ENCODE assay signal across 9 cellular contexts in the genomic region with DNA sequence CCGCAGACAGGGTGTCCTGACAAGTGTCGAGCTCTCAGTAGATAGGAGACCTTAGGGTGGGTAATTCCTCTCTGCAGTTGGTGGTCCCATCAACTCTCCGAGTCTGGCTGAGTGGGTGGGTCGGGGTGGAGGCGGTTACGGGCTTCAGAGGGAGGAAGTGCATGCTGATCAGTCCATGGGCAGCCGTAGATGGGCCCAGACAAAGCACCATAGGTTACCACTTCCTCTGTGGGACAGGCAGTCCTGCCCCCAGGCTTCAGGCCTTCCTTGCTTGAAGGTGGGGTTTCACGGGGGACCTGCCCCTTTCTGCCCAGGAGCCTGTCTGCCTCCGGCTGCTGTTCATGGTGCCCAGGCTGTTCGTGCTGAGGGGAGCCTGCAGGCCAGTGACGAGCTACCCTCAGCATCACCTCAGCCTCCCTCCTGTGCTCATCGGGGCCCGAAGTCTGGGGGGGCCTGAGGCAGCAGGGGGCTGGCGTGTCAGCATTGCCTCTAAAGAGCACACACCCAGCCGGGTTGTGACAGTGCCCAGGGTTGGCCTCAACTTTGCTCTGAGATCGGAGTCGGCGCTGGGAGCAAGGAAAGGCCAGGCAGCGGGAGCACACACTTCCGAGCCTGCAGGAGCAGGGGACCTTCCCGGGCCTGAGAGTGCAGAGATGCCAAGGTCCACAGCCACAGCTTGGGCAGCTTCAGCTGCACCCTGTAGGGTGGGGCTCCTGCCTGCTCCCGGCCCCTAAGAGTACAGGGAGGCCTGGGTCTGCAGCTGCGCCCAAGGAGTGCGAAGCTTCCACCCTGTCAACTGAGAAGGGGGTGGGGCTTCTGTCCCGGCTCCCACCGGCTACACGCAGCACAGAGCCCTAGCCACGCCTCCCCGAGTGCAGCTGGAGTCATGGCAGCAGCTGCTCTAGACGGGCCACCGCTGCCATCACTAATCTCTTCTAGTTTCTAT.
DNase-seq lines count a peak whose midpoint lies in the region; ATAC-seq, FAIRE-seq and TF ChIP-seq lines count a peak whose summit lies in the region.
"Had no signal": no experiment of that assay in that cellular context is flagged by ENCODE, and none has a peak within 500 bp of the region (broad histone marks: within the 10 kb centered on the region; RNA-seq: fewer than 3 reads in every experiment).

No MANE protein-coding gene starts in this region.

- FAIRE-seq in small intestine (lab: Jason Lieb, UNC): no peak
- FAIRE-seq in HTR-8/SVneo (lab: Jason Lieb, UNC): no peak

- H3K79me2 ChIP-seq in Loucy (ENCODE audit: insufficient read depth, low read length): no peaks in the 10 kb centered on the region

- H3K9me2 ChIP-seq in Loucy (replicated peaks; ENCODE audit: low read depth, low read length): no peaks in the 10 kb centered on the region

- no peak overlapping the region for H3K4me3 ChIP-seq in Loucy (ENCODE audit: low read length, poor library complexity, severe bottlenecking)
- H3K4me3 ChIP-seq in small intestine (ENCODE audit: low read depth in 1 of 2, low read length in 2 of 2): peak overlapping the region in 1 of 2 donors; percentile 12

- H3K27me3 ChIP-seq in Loucy (ENCODE audit: insufficient read depth, low read length, poor library complexity, severe bottlenecking): no peaks in the 10 kb centered on the region
- no peaks in the 10 kb centered on the region for H3K27me3 ChIP-seq in small intestine (ENCODE audit: control insufficient read depth in 2 of 2, insufficient read depth in 2 of 2, low read length in 2 of 2)

- peak overlapping the region in 1 of 2 donors; percentile 80 for H3K27ac ChIP-seq in small intestine (ENCODE audit: low read depth in 1 of 2, low read length in 1 of 2)

- no peak for TF ChIP-seq CTCF in Loucy (conservative IDR thresholded peaks at IDR 0.05; ENCODE audit: low read length)

- H2AFZ ChIP-seq in Loucy (ENCODE audit: low read length): peak overlapping the region; percentile 58; the same call in 1 of the 2 replicates

- H3K4me1 ChIP-seq in Loucy (ENCODE audit: insufficient read depth, low read length, poor library complexity, severe bottlenecking): no peaks in the 10 kb centered on the region
- peaks cover 0 to 2% of the 10 kb centered on the region in 2 donors for H3K4me1 ChIP-seq in small intestine (ENCODE audit: control insufficient read depth in 2 of 2, insufficient read depth in 1 of 2, low read depth in 1 of 2, low read length in 1 of 2)

- no peaks in the 10 kb centered on the region for H3K36me3 ChIP-seq in Loucy (ENCODE audit: insufficient read depth, low read length)
- no peaks in the 10 kb centered on the region for H3K36me3 ChIP-seq in small intestine (ENCODE audit: control insufficient read depth in 2 of 2, insufficient read depth in 2 of 2, low read length in 2 of 2)

- whole genome bisulfite sequencing in small intestine, 3 donors: 34 to 62% (median 44%) methylated on average over 31 of the region's 31 CpGs

- no peaks in the 10 kb centered on the region for H3K9me3 ChIP-seq in Loucy (ENCODE audit: insufficient read depth, low read depth, low read length)
- H3K9me3 ChIP-seq in small intestine (ENCODE audit: control insufficient read depth, low read depth): no peaks in the 10 kb centered on the region

- no peak for ATAC-seq in HG03135 (IDR thresholded peaks at IDR 0.05; ENCODE audit: unreplicated experiment)

- H4K20me1 ChIP-seq in Loucy (ENCODE audit: insufficient read depth, low read length, poor library complexity, severe bottlenecking): no peaks in the 10 kb centered on the region

- H3K9ac ChIP-seq in Loucy (ENCODE audit: low read depth, low read length, poor library complexity, severe bottlenecking): no peak overlapping the region

- no peaks in the 10 kb centered on the region for H3F3A ChIP-seq in Loucy (ENCODE audit: low read depth)

- no peak overlapping the region for H3K4me2 ChIP-seq in Loucy (ENCODE audit: low read depth, low read length, poor library complexity, severe bottlenecking)

- peak; percentile 78 for DNase-seq in NCI-H748 treated with DMSO at 0.1 percent for 48 hours (lab: John Stamatoyannopoulos, UW)
- DNase-seq in iPS-NIHi11 (ENCODE audit: low spot score): peak; percentile 65
- DNase-seq in small intestine: peak; percentile 86
- no peak for DNase-seq in DMS 273 treated with DMSO at 0.1 percent for 48 hours (lab: John Stamatoyannopoulos, UW)
- no peak for DNase-seq in HTR-8/SVneo (ENCODE audit: insufficient read length, low spot score)
- DNase-seq: foreskin melanocyte, NCI-H1048 had no signal

Comparison
In these comparisons a context has a peak if more than half of its experiments do, and no peak if none do; other contexts are left out.
1. DNase-seq: peak in NCI-H748 treated with DMSO at 0.1 percent for 48 hours (single experiment), iPS-NIHi11 (single experiment) and small intestine (single experiment); none in DMS 273 treated with DMSO at 0.1 percent for 48 hours (single experiment) and HTR-8/SVneo (single experiment).